Comparison of ENCODE assay signal across 16 cellular contexts in the genomic region with DNA sequence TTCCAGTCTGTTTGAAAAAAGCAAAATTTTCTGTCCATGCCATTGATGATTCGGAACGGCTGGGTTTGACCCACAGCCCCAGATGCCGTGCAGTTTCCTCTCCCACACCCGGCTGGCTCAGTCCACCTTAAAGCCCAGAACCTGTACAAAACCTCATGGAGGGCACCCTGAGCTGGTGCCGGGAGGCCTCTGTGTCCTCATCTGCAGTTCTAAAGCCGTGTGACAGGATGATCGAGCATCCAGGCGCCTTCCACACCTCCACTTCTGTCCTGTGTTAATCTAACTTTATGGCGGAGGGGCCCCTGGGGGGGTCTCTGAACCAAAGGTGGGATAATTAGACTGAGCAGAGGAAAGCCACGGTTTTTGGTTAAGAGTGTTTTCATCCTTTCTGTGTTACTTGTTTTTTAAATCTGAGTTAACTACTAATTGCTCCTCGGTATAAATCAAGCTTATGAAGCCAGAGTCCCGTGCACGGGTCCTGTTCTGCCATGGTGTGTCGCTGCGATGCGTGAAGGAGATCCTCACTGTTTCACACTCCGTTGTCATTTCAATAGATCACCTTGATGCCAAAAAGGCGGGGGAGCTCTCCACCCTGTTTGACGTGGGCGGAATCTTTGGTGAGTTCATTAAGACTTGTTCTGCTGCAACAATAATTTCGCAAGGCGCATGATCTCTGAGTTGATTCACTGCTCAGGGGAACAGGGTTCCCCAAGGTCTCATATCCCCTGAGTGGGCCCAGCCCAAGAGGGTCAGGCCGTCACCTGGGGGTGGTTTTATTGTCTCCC. TPM values are rescaled to one million over a fixed set of nuclear protein-coding genes. Genes with fewer than 3 reads are reported as not detected.
DNase-seq lines count a peak whose midpoint lies in the region; ATAC-seq and TF ChIP-seq lines count a peak whose summit lies in the region.
"Had no signal": no experiment of that assay in that cellular context is flagged by ENCODE, and none has a peak within 500 bp of the region (broad histone marks: within the 10 kb centered on the region; RNA-seq: fewer than 3 reads in every experiment).

No MANE protein-coding gene starts in this region.

- H3K27me3 ChIP-seq in dorsolateral prefrontal cortex (no peaks in the 10 kb centered on the region), uterus (no peaks in the 10 kb centered on the region)
- H3K27me3 ChIP-seq: right atrium auricular region had no signal

- no peak overlapping the region for H3K27ac ChIP-seq in dorsolateral prefrontal cortex
- H3K27ac ChIP-seq in uterus = no peak overlapping the region
- H3K27ac ChIP-seq: epithelial cell of prostate, PC-9, right atrium auricular region had no signal

- ATAC-seq in activated naive CD8-positive, alpha-beta T cell treated with anti-CD3 and anti-CD28 coated beads, Interleukin-2, amount 10 ng/mL, durations not matched to agents 7 days and 5 days (ENCODE audit: low read depth) = no peak
- ATAC-seq in naive B cell (ENCODE audit: low read depth in 2 of 2) (no peak), HG02759 (IDR thresholded peaks at IDR 0.05; ENCODE audit: unreplicated experiment) (no peak)

- no peaks in the 10 kb centered on the region for H3K9me3 ChIP-seq in uterus
- H3K9me3 ChIP-seq: right atrium auricular region, SK-N-SH had no signal

- TF ChIP-seq CTCF in dorsolateral prefrontal cortex (IDR thresholded peaks at IDR 0.05 in 54 of 56, conservative IDR thresholded peaks at IDR 0.05 in 2 of 56; ENCODE audit: low read depth in 1 of 56, partially characterized antibody in 56 of 56) (no peak), uterus (IDR thresholded peaks at IDR 0.05) (no peak)

- no peaks in the 10 kb centered on the region for H3K27me3 Mint-ChIP-seq in activated naive CD8-positive, alpha-beta T cell treated with anti-CD3 and anti-CD28 coated beads, Interleukin-2, amount 10 ng/mL, durations not matched to agents 7 days and 5 days
- H3K27me3 Mint-ChIP-seq in activated naive CD8-positive, alpha-beta T cell treated with anti-CD3 and anti-CD28 coated beads for 36 hours = no peaks in the 10 kb centered on the region
- H3K27me3 Mint-ChIP-seq in naive B cell = no peaks in the 10 kb centered on the region
- H3K27me3 Mint-ChIP-seq: activated CD4-positive, alpha-beta T cell treated with anti-CD3 and anti-CD28 coated beads, Interleukin-2, amount 10 ng/mL, durations not matched to agents 7 days and 5 days; CD4-positive, alpha-beta memory T cell had no signal

- no peak overlapping the region for H3K4me3 Mint-ChIP-seq in activated naive CD8-positive, alpha-beta T cell treated with anti-CD3 and anti-CD28 coated beads, Interleukin-2, amount 10 ng/mL, durations not matched to agents 7 days and 5 days
- H3K4me3 Mint-ChIP-seq in activated naive CD8-positive, alpha-beta T cell treated with anti-CD3 and anti-CD28 coated beads for 36 hours = no peak overlapping the region
- peak overlapping the region in 1 of 8 donors; percentile 17 for H3K4me3 Mint-ChIP-seq in naive B cell
- H3K4me3 Mint-ChIP-seq: activated CD4-positive, alpha-beta T cell treated with anti-CD3 and anti-CD28 coated beads, Interleukin-2, amount 10 ng/mL, durations not matched to agents 7 days and 5 days; CD4-positive, alpha-beta memory T cell had no signal

- intact Hi-C loops in dorsolateral prefrontal cortex (cut with DNase I) = no loop called here
- intact Hi-C loops in uterus (cut with DNase I; ENCODE audit: low total_unique reads) = no loop called here

- no peaks in the 10 kb centered on the region for H3K4me1 ChIP-seq in uterus
- H3K4me1 ChIP-seq: right atrium auricular region had no signal

- no peaks in the 10 kb centered on the region for H3K9me3 Mint-ChIP-seq in activated naive CD8-positive, alpha-beta T cell treated with anti-CD3 and anti-CD28 coated beads, Interleukin-2, amount 10 ng/mL, durations not matched to agents 7 days and 5 days
- H3K9me3 Mint-ChIP-seq in activated naive CD8-positive, alpha-beta T cell treated with anti-CD3 and anti-CD28 coated beads for 36 hours = no peaks in the 10 kb centered on the region
- H3K9me3 Mint-ChIP-seq in naive B cell = no peaks in the 10 kb centered on the region
- H3K9me3 Mint-ChIP-seq: activated CD4-positive, alpha-beta T cell treated with anti-CD3 and anti-CD28 coated beads, Interleukin-2, amount 10 ng/mL, durations not matched to agents 7 days and 5 days; CD4-positive, alpha-beta memory T cell had no signal

- H3K4me1 Mint-ChIP-seq in activated naive CD8-positive, alpha-beta T cell treated with anti-CD3 and anti-CD28 coated beads, Interleukin-2, amount 10 ng/mL, durations not matched to agents 7 days and 5 days = peaks cover 6% of the 10 kb centered on the region
- H3K4me1 Mint-ChIP-seq in activated naive CD8-positive, alpha-beta T cell treated with anti-CD3 and anti-CD28 coated beads for 36 hours = no peaks in the 10 kb centered on the region
- H3K4me1 Mint-ChIP-seq in naive B cell = peaks cover 6 to 26% (median 24%) of the 10 kb centered on the region in 3 donors

- peak; percentile 11 for DNase-seq in activated naive CD8-positive, alpha-beta T cell treated with anti-CD3 and anti-CD28 coated beads, Interleukin-2, amount 10 ng/mL, durations not matched to agents 7 days and 5 days
- no peak for DNase-seq in activated naive CD8-positive, alpha-beta T cell treated with anti-CD3 and anti-CD28 coated beads for 36 hours
- DNase-seq in dorsolateral prefrontal cortex (peak in 6 of 10 donors; percentile 9 to 27 (median 14)), naive B cell (no peak), uterus (peak; percentile 8 to 9), NCI-H2029 (lab: John Stamatoyannopoulos, UW) (no peak), NCI-H2171 treated with DMSO at 0.1 percent for 48 hours (lab: John Stamatoyannopoulos, UW) (no peak)
- DNase-seq: activated CD4-positive, alpha-beta T cell treated with anti-CD3 and anti-CD28 coated beads, Interleukin-2, amount 10 ng/mL, durations not matched to agents 7 days and 5 days; CD4-positive, alpha-beta memory T cell; DMS79 treated with DMSO at 0.1 percent for 48 hours; NCI-H1105; PC-9; SK-N-SH had no signal

- no peak for TF ChIP-seq POLR2A in uterus (IDR thresholded peaks at IDR 0.05)

- H3K36me3 ChIP-seq in uterus = no peaks in the 10 kb centered on the region

- H3K27ac Mint-ChIP-seq in activated naive CD8-positive, alpha-beta T cell treated with anti-CD3 and anti-CD28 coated beads, Interleukin-2, amount 10 ng/mL, durations not matched to agents 7 days and 5 days = no peak overlapping the region
- H3K27ac Mint-ChIP-seq in activated naive CD8-positive, alpha-beta T cell treated with anti-CD3 and anti-CD28 coated beads for 36 hours = no peak overlapping the region
- H3K27ac Mint-ChIP-seq in naive B cell = peak overlapping the region in 5 of 6 donors; percentile 20 to 88 (median 54)

- POLR2A ChIA-PET in activated naive CD8-positive, alpha-beta T cell treated with anti-CD3 and anti-CD28 coated beads, Interleukin-2, amount 10 ng/mL, durations not matched to agents 7 days and 5 days (lab: Charles Lee) = no interaction called here

- H3K36me3 Mint-ChIP-seq in activated naive CD8-positive, alpha-beta T cell treated with anti-CD3 and anti-CD28 coated beads, Interleukin-2, amount 10 ng/mL, durations not matched to agents 7 days and 5 days = peaks cover 3% of the 10 kb centered on the region
- peaks cover 3% of the 10 kb centered on the region for H3K36me3 Mint-ChIP-seq in activated naive CD8-positive, alpha-beta T cell treated with anti-CD3 and anti-CD28 coated beads for 36 hours
- peaks cover 22 to 43% of the 10 kb centered on the region in 2 donors for H3K36me3 Mint-ChIP-seq in naive B cell

- H3K4me3 ChIP-seq in dorsolateral prefrontal cortex (no peak overlapping the region), uterus (no peak overlapping the region)
- H3K4me3 ChIP-seq: PC-9, right atrium auricular region had no signal

RNA-seq across cellular contexts. Expression of a gene that starts 49.8 kb away (rescaled TPM):
- 10 to 100 TPM; 24.7 to 25.4 TPM for total RNA-seq in activated naive CD8-positive, alpha-beta T cell treated with anti-CD3 and anti-CD28 coated beads, Interleukin-2, amount 10 ng/mL, durations not matched to agents 7 days and 5 days
- 10 to 100 TPM; 15.7 to 17.5 TPM for total RNA-seq in activated naive CD8-positive, alpha-beta T cell treated with anti-CD3 and anti-CD28 coated beads for 36 hours
- total RNA-seq in dorsolateral prefrontal cortex = 10 to 100 TPM in 109 of 120 experiments, 1 to 10 TPM in 11; 6.5 to 24.8 (median 15.3) TPM
- 10 to 100 TPM in 4 of 6 donors, 1 to 10 TPM in 2; 4.9 to 15.7 (median 11.2) TPM for polyA plus RNA-seq in naive B cell (ENCODE audit: low read depth in 6 of 6)
- 1 to 10 TPM; 2.3 to 8.8 (median 6.3) TPM for total RNA-seq in uterus

Comparison
In these comparisons a context has a peak if more than half of its experiments do, and no peak if none do; other contexts are left out.
1. DNase-seq: peak in activated naive CD8-positive, alpha-beta T cell treated with anti-CD3 and anti-CD28 coated beads, Interleukin-2, amount 10 ng/mL, durations not matched to agents 7 days and 5 days (single experiment), dorsolateral prefrontal cortex (6 of 10) and uterus (2 of 2); none in activated naive CD8-positive, alpha-beta T cell treated with anti-CD3 and anti-CD28 coated beads for 36 hours (single experiment), naive B cell (single experiment), NCI-H2029 (single experiment) and NCI-H2171 treated with DMSO at 0.1 percent for 48 hours (single experiment).
2. H3K27ac Mint-ChIP-seq: peak in naive B cell (5 of 6); none in activated naive CD8-positive, alpha-beta T cell treated with anti-CD3 and anti-CD28 coated beads, Interleukin-2, amount 10 ng/mL, durations not matched to agents 7 days and 5 days (single experiment) and activated naive CD8-positive, alpha-beta T cell treated with anti-CD3 and anti-CD28 coated beads for 36 hours (single experiment).